In genomic region chr12:132739600-132740312, GRCh38 we compare ENCODE assay signal across 16 cellular contexts.
"Had no signal": no experiment of that assay in that cellular context is flagged by ENCODE, and none has a peak within 500 bp of the region (broad histone marks: within the 10 kb centered on the region; RNA-seq: fewer than 3 reads in every experiment).

No MANE protein-coding gene starts in this region.

- H3K4me3 Mint-ChIP-seq: activated naive CD4-positive, alpha-beta T cell treated with anti-CD3 and anti-CD28 coated beads for 36 hours; effector memory CD8-positive, alpha-beta T cell; natural killer cell treated with Interleukin-12 subunit alpha and Interleukin-12 subunit beta and Interleukin-15 and Interleukin-18, amount 100 ng/mL, for 72 hours had no signal

- H3K27ac Mint-ChIP-seq: activated naive CD4-positive, alpha-beta T cell treated with anti-CD3 and anti-CD28 coated beads for 36 hours; natural killer cell treated with Interleukin-12 subunit alpha and Interleukin-12 subunit beta and Interleukin-15 and Interleukin-18, amount 100 ng/mL, for 72 hours had no signal

- H3K9me3 ChIP-seq: ascending aorta, breast epithelium, thyroid gland had no signal

- H3K4me1 ChIP-seq: ascending aorta, breast epithelium, foreskin keratinocyte, thyroid gland had no signal

- H3K4me3 ChIP-seq: ascending aorta, breast epithelium, thyroid gland had no signal

- H3K27ac ChIP-seq: ascending aorta, breast epithelium, epithelial cell of prostate, foreskin keratinocyte, thyroid gland, VCaP had no signal

- DNase-seq: activated CD4-positive, alpha-beta T cell treated with anti-CD3 and anti-CD28 coated beads, Interleukin-2, amount 50 U/mL, for 1 hour; activated CD4-positive, CD25-positive, alpha-beta regulatory T cell treated with anti-CD3 and anti-CD28 coated beads, Interleukin-2, amount 50 U/mL, for 72 hours; activated naive CD4-positive, alpha-beta T cell treated with anti-CD3 and anti-CD28 coated beads for 36 hours; dermis blood vessel endothelial cell; effector memory CD8-positive, alpha-beta T cell; foreskin keratinocyte; hypothalamus; stimulated activated naive CD4-positive, alpha-beta T cell treated with Interleukin-2 at 50 U/mL for 16 hours; T-helper 2 cell; thyroid gland had no signal

- H3K27me3 Mint-ChIP-seq: effector memory CD8-positive, alpha-beta T cell; natural killer cell treated with Interleukin-12 subunit alpha and Interleukin-12 subunit beta and Interleukin-15 and Interleukin-18, amount 100 ng/mL, for 72 hours had no signal

- ATAC-seq: effector memory CD8-positive, alpha-beta T cell; foreskin keratinocyte had no signal

- FAIRE-seq: keratinocyte had no signal

- H3K27me3 ChIP-seq: ascending aorta, breast epithelium, foreskin keratinocyte, thyroid gland had no signal

- H3K9me3 Mint-ChIP-seq: activated naive CD4-positive, alpha-beta T cell treated with anti-CD3 and anti-CD28 coated beads for 36 hours; effector memory CD8-positive, alpha-beta T cell had no signal
